24 cellular contexts compared by ENCODE assay signal in genomic region chr6:113076817-113077216, GRCh38.
"Had no signal": no experiment of that assay in that cellular context is flagged by ENCODE, and none has a peak within 500 bp of the region (broad histone marks: within the 10 kb centered on the region; RNA-seq: fewer than 3 reads in every experiment).

No MANE protein-coding gene starts in this region.

- DNase-seq: activated CD4-positive, alpha-beta T cell treated with anti-CD3 and anti-CD28 coated beads for 48 hours; activated CD4-positive, alpha-beta T cell treated with anti-CD3 and anti-CD28 coated beads, Interleukin-2, amount 50 U/mL, for 4 hours; activated CD4-positive, CD25-positive, alpha-beta regulatory T cell treated with anti-CD3 and anti-CD28 coated beads, Interleukin-2, amount 50 U/mL, for 72 hours; activated CD8-positive, alpha-beta memory T cell treated with anti-CD3 and anti-CD28 coated beads, Interleukin-2, amount 50 U/mL, for 48 hours; activated CD8-positive, alpha-beta T cell treated with anti-CD3 and anti-CD28 coated beads, Interleukin-2, amount 10 ng/mL, durations not matched to agents 7 days and 5 days; activated effector memory CD4-positive, alpha-beta T cell treated with Interleukin-2 at 50 U/mL for 16 hours; activated naive CD4-positive, alpha-beta T cell; activated T-cell treated with anti-CD3 and anti-CD28 coated beads, Interleukin-2, amount 50 U/mL, for 1 hour; aorta; body of pancreas; Karpas-422; MM.1S; NCI-H1105; NCI-H1436; NCI-H1694 treated with DMSO at 0.1 percent for 48 hours; NCI-H2029 treated with DMSO at 0.1 percent for 48 hours; NCI-H345; NCI-H510A; NCI-H526 treated with DMSO at 0.1 percent for 48 hours; SIG-M5; T-helper 17 cell; T-helper 9 cell had no signal

- H3K27me3 Mint-ChIP-seq: activated naive CD4-positive, alpha-beta T cell treated with anti-CD3 and anti-CD28 coated beads, Interleukin-2, amount 50 U/mL, for 24 hours; T-helper 17 cell had no signal

- H3K4me3 ChIP-seq: body of pancreas had no signal

- H3K4me1 Mint-ChIP-seq: activated naive CD4-positive, alpha-beta T cell treated with anti-CD3 and anti-CD28 coated beads, Interleukin-2, amount 50 U/mL, for 24 hours; T-helper 17 cell; WTC11 had no signal

- ATAC-seq: activated CD8-positive, alpha-beta T cell treated with anti-CD3 and anti-CD28 coated beads, Interleukin-2, amount 10 ng/mL, durations not matched to agents 7 days and 5 days; body of pancreas; T-helper 17 cell; WTC11 had no signal

- H3K4me1 ChIP-seq: body of pancreas had no signal

- H3K27ac Mint-ChIP-seq: activated CD8-positive, alpha-beta T cell treated with anti-CD3 and anti-CD28 coated beads, Interleukin-2, amount 10 ng/mL, durations not matched to agents 7 days and 5 days; activated naive CD4-positive, alpha-beta T cell treated with anti-CD3 and anti-CD28 coated beads, Interleukin-2, amount 50 U/mL, for 24 hours; T-helper 17 cell; WTC11 had no signal

- H3K9me3 Mint-ChIP-seq: WTC11 had no signal

- H3K36me3 Mint-ChIP-seq: activated naive CD4-positive, alpha-beta T cell treated with anti-CD3 and anti-CD28 coated beads, Interleukin-2, amount 50 U/mL, for 24 hours; WTC11 had no signal

- H3K4me3 Mint-ChIP-seq: activated CD8-positive, alpha-beta T cell treated with anti-CD3 and anti-CD28 coated beads, Interleukin-2, amount 10 ng/mL, durations not matched to agents 7 days and 5 days; activated naive CD4-positive, alpha-beta T cell treated with anti-CD3 and anti-CD28 coated beads, Interleukin-2, amount 50 U/mL, for 24 hours; T-helper 17 cell; WTC11 had no signal

- H3K27me3 ChIP-seq: body of pancreas had no signal

- H3K9me3 ChIP-seq: body of pancreas had no signal

- H3K27ac ChIP-seq: body of pancreas had no signal
